7 cellular contexts compared by ENCODE assay signal in the genomic region with DNA sequence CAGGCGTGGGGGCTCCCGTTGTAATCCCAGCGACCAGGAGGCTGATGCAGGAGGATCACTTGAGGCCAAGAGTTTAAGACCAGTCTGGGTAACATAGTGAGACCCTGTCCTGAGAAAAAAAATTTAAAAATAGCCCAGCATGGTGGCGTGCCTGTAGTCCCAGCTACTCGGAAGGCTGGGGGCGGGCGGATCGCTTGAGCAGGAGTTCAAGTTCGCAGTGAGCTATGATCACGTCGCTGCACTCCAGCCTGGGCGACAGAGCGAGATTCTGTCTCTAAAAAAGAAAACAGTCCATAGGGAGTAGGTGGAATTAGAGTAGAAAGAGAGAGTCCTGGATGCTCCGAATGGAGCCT. TPM values are rescaled to one million over a fixed set of nuclear protein-coding genes. Genes with fewer than 3 reads are reported as not detected.
DNase-seq lines count a peak whose midpoint lies in the region; ATAC-seq lines count a peak whose summit lies in the region.

No MANE protein-coding gene starts in this region.

- H3K9ac ChIP-seq in HUES6 (ENCODE audit: low read length) (no peak overlapping the region), iPS-20b (ENCODE audit: low read depth, low read length) (no peak overlapping the region)

- peaks cover 16% of the 10 kb centered on the region for H3K4me1 Mint-ChIP-seq in activated naive CD8-positive, alpha-beta T cell treated with anti-CD3 and anti-CD28 coated beads for 36 hours
- H3K4me1 Mint-ChIP-seq in stimulated activated naive CD8-positive, alpha-beta T cell treated with anti-CD3 and anti-CD28 coated beads, Interleukin-15, amount 100 ng/mL, for 72 hours = peaks cover 18% of the 10 kb centered on the region

- H3K4me1 ChIP-seq in HUES6 (ENCODE audit: control insufficient read depth, insufficient read depth, low read length) = peaks cover 12% of the 10 kb centered on the region; the same call in 1 of the 2 replicates
- H3K4me1 ChIP-seq in iPS-20b (ENCODE audit: insufficient read depth, low read length) = no peaks in the 10 kb centered on the region

- H3K27ac Mint-ChIP-seq in activated naive CD8-positive, alpha-beta T cell treated with anti-CD3 and anti-CD28 coated beads for 36 hours = peak overlapping the region; percentile 85
- H3K27ac Mint-ChIP-seq in stimulated activated naive CD8-positive, alpha-beta T cell treated with anti-CD3 and anti-CD28 coated beads, Interleukin-15, amount 100 ng/mL, for 72 hours = peak overlapping the region in 1 of 2 donors; percentile 87

- no peak for ATAC-seq in stimulated activated naive CD8-positive, alpha-beta T cell treated with anti-CD3 and anti-CD28 coated beads, Interleukin-15, amount 100 ng/mL, for 72 hours
- ATAC-seq in HG03108 (IDR thresholded peaks at IDR 0.05; ENCODE audit: unreplicated experiment) (no peak), GM21576 (IDR thresholded peaks at IDR 0.05; ENCODE audit: unreplicated experiment) (no peak)

- H3K4me3 ChIP-seq in HUES6 (ENCODE audit: low read depth, low read length) (peak overlapping the region; percentile 95), iPS-20b (ENCODE audit: low read length) (peak overlapping the region; percentile 93; the same call in 1 of the 2 replicates)

- DNase-seq in activated naive CD8-positive, alpha-beta T cell treated with anti-CD3 and anti-CD28 coated beads for 36 hours = no peak
- no peak for DNase-seq in stimulated activated naive CD8-positive, alpha-beta T cell treated with anti-CD3 and anti-CD28 coated beads, Interleukin-15, amount 100 ng/mL, for 72 hours
- no peak for DNase-seq in occipital lobe (lab: John Stamatoyannopoulos, UW)

- H3K4me3 Mint-ChIP-seq in activated naive CD8-positive, alpha-beta T cell treated with anti-CD3 and anti-CD28 coated beads for 36 hours = peak overlapping the region; percentile 97
- peak overlapping the region; percentile 93 to 100 for H3K4me3 Mint-ChIP-seq in stimulated activated naive CD8-positive, alpha-beta T cell treated with anti-CD3 and anti-CD28 coated beads, Interleukin-15, amount 100 ng/mL, for 72 hours

- peaks cover 3% of the 10 kb centered on the region for H3K36me3 Mint-ChIP-seq in activated naive CD8-positive, alpha-beta T cell treated with anti-CD3 and anti-CD28 coated beads for 36 hours

- no peaks in the 10 kb centered on the region for H3K9me3 ChIP-seq in HUES6 (ENCODE audit: control insufficient read depth, insufficient read depth, low read depth, low read length)
- no peaks in the 10 kb centered on the region for H3K9me3 ChIP-seq in iPS-20b (ENCODE audit: insufficient read depth, low read depth, low read length)

- H3K27me3 ChIP-seq in HUES6 (ENCODE audit: control insufficient read depth, insufficient read depth, low read length) (no peaks in the 10 kb centered on the region), iPS-20b (ENCODE audit: insufficient read depth, low read length) (no peaks in the 10 kb centered on the region)

- no peaks in the 10 kb centered on the region for H3K9me3 Mint-ChIP-seq in activated naive CD8-positive, alpha-beta T cell treated with anti-CD3 and anti-CD28 coated beads for 36 hours
- no peaks in the 10 kb centered on the region for H3K9me3 Mint-ChIP-seq in stimulated activated naive CD8-positive, alpha-beta T cell treated with anti-CD3 and anti-CD28 coated beads, Interleukin-15, amount 100 ng/mL, for 72 hours

- peaks cover 8% of the 10 kb centered on the region for H3K27me3 Mint-ChIP-seq in activated naive CD8-positive, alpha-beta T cell treated with anti-CD3 and anti-CD28 coated beads for 36 hours
- H3K27me3 Mint-ChIP-seq in stimulated activated naive CD8-positive, alpha-beta T cell treated with anti-CD3 and anti-CD28 coated beads, Interleukin-15, amount 100 ng/mL, for 72 hours = no peaks in the 10 kb centered on the region

- peaks cover 10% of the 10 kb centered on the region for H3K36me3 ChIP-seq in HUES6 (ENCODE audit: control insufficient read depth, insufficient read depth, low read length)
- H3K36me3 ChIP-seq in iPS-20b (ENCODE audit: insufficient read depth, low read depth, low read length) = peaks cover 21% of the 10 kb centered on the region; the same call in 1 of the 2 replicates

- H3K27ac ChIP-seq in HUES6 (ENCODE audit: low read depth, low read length) = peak overlapping the region; percentile 25; the same call in 1 of the 2 replicates
- H3K27ac ChIP-seq in iPS-20b (ENCODE audit: low read length) = peak overlapping the region; percentile 65

RNA-seq across cellular contexts. Expression of a gene that starts 0.3 kb away (rescaled TPM):
- 10 to 100 TPM; 34.2 to 36.7 TPM for total RNA-seq in activated naive CD8-positive, alpha-beta T cell treated with anti-CD3 and anti-CD28 coated beads for 36 hours
- total RNA-seq in occipital lobe = 6.7 TPM

RNA-seq across cellular contexts. Expression of a gene that starts 38.4 kb away (rescaled TPM):
- total RNA-seq in activated naive CD8-positive, alpha-beta T cell treated with anti-CD3 and anti-CD28 coated beads for 36 hours = 10 to 100 TPM; 11.8 to 15.4 TPM
- total RNA-seq in occipital lobe = 20.9 TPM

RNA-seq across cellular contexts. Expression of a gene that starts 38.5 kb away (rescaled TPM):
- 10 to 100 TPM; 27.2 to 29.8 TPM for total RNA-seq in activated naive CD8-positive, alpha-beta T cell treated with anti-CD3 and anti-CD28 coated beads for 36 hours
- total RNA-seq in occipital lobe = 18.1 TPM

RNA-seq across cellular contexts. Expression of a gene that starts 50.8 kb away (rescaled TPM):
- 10 to 100 TPM; 90.3 to 96.4 TPM for total RNA-seq in activated naive CD8-positive, alpha-beta T cell treated with anti-CD3 and anti-CD28 coated beads for 36 hours
- 23.4 TPM for total RNA-seq in occipital lobe

RNA-seq across cellular contexts. Expression of a gene that starts 50.9 kb away (rescaled TPM):
- 10 to 100 TPM; 55.2 to 55.4 TPM for total RNA-seq in activated naive CD8-positive, alpha-beta T cell treated with anti-CD3 and anti-CD28 coated beads for 36 hours
- 11.9 TPM for total RNA-seq in occipital lobe
